8 cellular contexts compared by ENCODE assay signal in the genomic region with DNA sequence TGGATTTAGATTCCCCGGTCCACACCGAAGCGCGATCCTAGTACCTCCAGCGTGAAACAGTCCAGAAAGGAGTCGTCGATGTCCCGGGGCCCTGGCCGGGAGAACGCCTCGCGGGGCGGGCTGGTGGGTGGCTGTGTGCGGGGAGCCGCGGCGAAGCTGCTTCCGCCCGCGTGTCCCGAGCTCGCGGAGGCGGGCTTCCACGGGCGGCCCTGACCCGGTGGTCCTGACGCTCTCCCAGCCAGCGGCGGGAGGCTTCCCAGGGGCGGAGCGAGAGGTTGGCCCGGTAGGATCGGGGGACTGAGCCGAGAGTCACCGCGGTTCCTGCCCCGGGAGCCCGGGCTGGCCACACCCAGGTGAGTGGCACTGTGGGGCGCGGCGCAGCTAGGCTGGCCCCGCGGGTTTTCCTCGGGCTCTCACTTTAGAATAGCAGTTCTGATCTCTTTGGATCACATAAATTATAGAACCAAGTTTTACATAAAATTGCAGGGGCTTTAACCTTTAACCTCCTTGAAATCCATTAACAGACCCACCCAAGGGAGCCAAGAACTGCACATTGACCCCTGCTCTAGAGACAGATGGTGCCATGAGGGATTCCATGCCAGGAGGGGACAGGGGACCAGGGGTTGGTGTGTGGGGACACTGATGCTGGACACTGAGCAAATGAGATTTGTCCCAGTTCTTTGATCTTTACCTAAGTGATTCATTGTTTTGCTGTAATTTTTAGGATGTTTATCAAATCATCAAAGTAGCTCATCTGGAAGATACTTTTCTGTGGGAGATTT. TPM values are rescaled to one million over a fixed set of nuclear protein-coding genes. Genes with fewer than 3 reads are reported as not detected.
A peak's percentile ranks its signal among the peaks of the same experiment; 100 is the strongest.
DNase-seq lines count a peak whose midpoint lies in the region; ATAC-seq, FAIRE-seq and TF ChIP-seq lines count a peak whose summit lies in the region.

No MANE protein-coding gene starts in this region.

- in situ Hi-C loops in Caki2 (cut with HindIII; ENCODE audit: low pct_unique_long_range_greater_than_20kb, low sequenced_read_pairs), result no loop called here

- CTCF ChIA-PET in activated CD8-positive, alpha-beta T cell treated with anti-CD3 and anti-CD28 coated beads for 36 hours (lab: Charles Lee), result no interaction called here

- H3K27ac ChIP-seq in pancreas, result no peak overlapping the region

- no peak for TF ChIP-seq CTCF in activated CD8-positive, alpha-beta T cell treated with anti-CD3 and anti-CD28 coated beads for 36 hours (IDR thresholded peaks at IDR 0.05)
- TF ChIP-seq CTCF in fibroblast of pulmonary artery (IDR thresholded peaks at IDR 0.05; ENCODE audit: low read length, missing control alignments) (no peak), pancreas (IDR thresholded peaks at IDR 0.05) (no peak)

- H3K4me3 Mint-ChIP-seq in activated CD8-positive, alpha-beta T cell treated with anti-CD3 and anti-CD28 coated beads for 36 hours, result peak overlapping the region; percentile 9

- H3K9me3 ChIP-seq in pancreas, result no peaks in the 10 kb centered on the region

- no peaks in the 10 kb centered on the region for H3K27me3 ChIP-seq in pancreas

- ATAC-seq in activated CD8-positive, alpha-beta T cell treated with anti-CD3 and anti-CD28 coated beads for 36 hours, result no peak
- ATAC-seq in pancreas, result peak; percentile 83 to 96 (median 90)

- 6 to 9% methylated on average over 45 of the region's 45 CpGs for WGBS in pancreas, 2 donors

- no peaks in the 10 kb centered on the region for H3K36me3 ChIP-seq in pancreas

- no peaks in the 10 kb centered on the region for H3K36me3 Mint-ChIP-seq in activated CD8-positive, alpha-beta T cell treated with anti-CD3 and anti-CD28 coated beads for 36 hours (ENCODE audit: low read depth)

- H3K27ac Mint-ChIP-seq in activated CD8-positive, alpha-beta T cell treated with anti-CD3 and anti-CD28 coated beads for 36 hours, result no peak overlapping the region

- intact Hi-C loops in activated CD8-positive, alpha-beta T cell treated with anti-CD3 and anti-CD28 coated beads for 36 hours (cut with micrococcal nuclease), result no loop called here
- intact Hi-C loops in pancreas (cut with DNase I), result no loop called here

- no peaks in the 10 kb centered on the region for H3K4me1 ChIP-seq in pancreas

- FAIRE-seq in pancreas (lab: Jason Lieb, UNC), result no peak
- FAIRE-seq in GM19239 (lab: Jason Lieb, UNC), result no peak

- H3K9me3 Mint-ChIP-seq in activated CD8-positive, alpha-beta T cell treated with anti-CD3 and anti-CD28 coated beads for 36 hours, result no peaks in the 10 kb centered on the region

- H3K4me1 Mint-ChIP-seq in activated CD8-positive, alpha-beta T cell treated with anti-CD3 and anti-CD28 coated beads for 36 hours (ENCODE audit: low read depth), result peaks cover 7% of the 10 kb centered on the region

- DNase-seq in Caki2 (ENCODE audit: low read depth) (peak; percentile 5), fibroblast of pulmonary artery (ENCODE audit: low read depth) (peak; percentile 3), pancreas (peak; percentile 21 to 75 (median 49)), GM19239 (ENCODE audit: insufficient read length, low spot score) (no peak), activated gamma-delta T cell (lab: John Stamatoyannopoulos, UW) (no peak), COR-L47 (lab: John Stamatoyannopoulos, UW) (no peak), NCI-H1417 treated with DMSO at 0.1 percent for 48 hours (lab: John Stamatoyannopoulos, UW) (no peak)
- peak; percentile 6 for DNase-seq in activated CD8-positive, alpha-beta T cell treated with anti-CD3 and anti-CD28 coated beads for 36 hours

- peak overlapping the region; percentile 44 for H3K4me3 ChIP-seq in fibroblast of pulmonary artery (replicated peaks; ENCODE audit: low read depth, low read length)
- H3K4me3 ChIP-seq in pancreas, result peak overlapping the region; percentile 4 to 47 (median 28)

- POLR2A ChIA-PET in activated CD8-positive, alpha-beta T cell treated with anti-CD3 and anti-CD28 coated beads for 36 hours (lab: Charles Lee), result no interaction called here

- peaks cover 53% of the 10 kb centered on the region for H3K27me3 Mint-ChIP-seq in activated CD8-positive, alpha-beta T cell treated with anti-CD3 and anti-CD28 coated beads for 36 hours

RNA-seq across cellular contexts. Expression of a gene that starts 29.2 kb away (rescaled TPM):
- 0.03 TPM in 1 of 2 replicates, not detected in the other for total RNA-seq in Caki2 (2014; rRNA removed; shearing (Covaris generic); ENCODE audit: low replicate concordance)
- not detected for total RNA-seq in activated CD8-positive, alpha-beta T cell treated with anti-CD3 and anti-CD28 coated beads for 36 hours
- under 1 TPM; 0.12 to 0.44 (median 0.30) TPM for total RNA-seq in pancreas
- under 1 TPM; 0.07 to 0.15 TPM for polyA plus RNA-seq in pancreas

Comparison
In these comparisons a context has a peak if more than half of its experiments do, and no peak if none do; other contexts are left out.
1. DNase-seq: peak in Caki2 (single experiment), activated CD8-positive, alpha-beta T cell treated with anti-CD3 and anti-CD28 coated beads for 36 hours (single experiment), fibroblast of pulmonary artery (single experiment) and pancreas (6 of 6); none in GM19239 (single experiment), activated gamma-delta T cell (single experiment), COR-L47 (single experiment) and NCI-H1417 treated with DMSO at 0.1 percent for 48 hours (single experiment).